Comparison of ENCODE assay signal across 8 cellular contexts in the genomic region with DNA sequence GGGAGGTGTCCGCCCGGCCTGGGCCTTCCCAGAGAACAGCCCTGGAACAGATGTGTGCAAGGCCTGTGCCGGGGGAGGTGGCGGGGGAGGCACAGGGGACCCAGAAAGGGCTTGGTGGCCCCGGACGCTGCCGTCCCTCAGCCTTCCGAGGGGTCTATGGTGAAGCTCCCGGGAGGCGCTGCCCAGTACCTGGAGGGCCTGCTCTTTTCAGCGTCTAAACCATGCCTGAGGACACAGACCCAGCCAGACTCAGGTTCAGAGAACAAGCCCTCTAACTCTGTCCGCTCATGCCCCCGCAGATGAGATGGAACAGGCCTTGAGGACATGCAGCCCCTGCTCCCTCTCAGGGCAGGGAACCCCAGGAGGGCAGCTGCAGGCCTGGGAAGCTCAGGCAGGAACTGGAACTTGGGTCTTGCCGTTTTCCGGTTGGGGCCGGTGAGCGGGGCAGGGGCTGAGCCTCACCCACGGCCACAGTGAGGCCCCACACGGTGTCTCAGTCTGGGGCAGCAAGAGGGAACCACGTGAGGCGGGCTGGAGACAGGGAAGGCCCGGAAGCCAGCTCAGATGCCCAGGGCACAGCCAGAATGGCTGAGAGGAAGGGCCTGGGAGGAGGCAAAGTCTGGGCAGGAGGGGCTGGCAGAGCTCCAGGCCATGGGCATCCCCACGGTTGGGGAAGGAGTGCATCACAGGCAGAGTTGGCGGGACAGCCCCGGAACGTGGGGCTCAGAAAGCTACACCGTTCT. TPM values are rescaled to one million over a fixed set of nuclear protein-coding genes. Genes with fewer than 3 reads are reported as not detected.
DNase-seq lines count a peak whose midpoint lies in the region; ATAC-seq and TF ChIP-seq lines count a peak whose summit lies in the region.

No MANE protein-coding gene starts in this region.

- no peak overlapping the region for H2AFZ ChIP-seq in H9 (ENCODE audit: low read length)

- H3K4me1 ChIP-seq in esophagus squamous epithelium: peaks cover 66 to 99% (median 69%) of the 10 kb centered on the region in 3 donors
- H3K4me1 ChIP-seq in H9 (ENCODE audit: insufficient read depth, low read length): no peaks in the 10 kb centered on the region

- CTCF ChIA-PET in activated CD4-positive, alpha-beta T cell treated with anti-CD3 and anti-CD28 coated beads for 36 hours (lab: Charles Lee): interaction anchor here (0.6 to 1.6 kb wide), 9 partner anchors 10 to 178 kb away, joined by 3 to 4 read pairs (median 3); no protein-coding TSS in a partner anchor

- H3K23me2 ChIP-seq in H9 (ENCODE audit: insufficient read length, low read depth, low read length, poor library complexity, severe bottlenecking): no peaks in the 10 kb centered on the region

- no peak overlapping the region for H4K8ac ChIP-seq in H9 (replicated peaks; ENCODE audit: insufficient read length, low read depth, low read length)

- POLR2A ChIA-PET in activated CD4-positive, alpha-beta T cell treated with anti-CD3 and anti-CD28 coated beads for 36 hours (lab: Charles Lee): interaction anchor here (0.6 to 1.3 kb wide), 5 partner anchors 12 to 348 kb away, joined by 3 to 6 read pairs (median 3); a partner anchor contains a TSS

- no peaks in the 10 kb centered on the region for H3K9me3 Mint-ChIP-seq in activated CD4-positive, alpha-beta T cell treated with anti-CD3 and anti-CD28 coated beads for 36 hours (ENCODE audit: low read depth)
- H3K9me3 Mint-ChIP-seq in nephron progenitor cell (no peaks in the 10 kb centered on the region), H9 (no peaks in the 10 kb centered on the region)

- no peak overlapping the region for H4K5ac ChIP-seq in H9 (ENCODE audit: insufficient read length, low read depth, low read length)

- H2BK20ac ChIP-seq in H9 (ENCODE audit: low read depth, low read length, poor library complexity, severe bottlenecking): no peak overlapping the region

- no peak overlapping the region for H3T11ph ChIP-seq in H9 (ENCODE audit: low read length)

- peak overlapping the region in 1 of 4 donors; percentile 2 for H3K4me3 ChIP-seq in esophagus squamous epithelium

- peak in 2 of 4 donors; percentile 8 to 10 for TF ChIP-seq POLR2A in esophagus squamous epithelium (IDR thresholded peaks at IDR 0.05)

- H2BK15ac ChIP-seq in H9 (ENCODE audit: low read depth, low read length): no peak overlapping the region

- H4K20me1 ChIP-seq in H9 (ENCODE audit: control insufficient read depth, insufficient read depth, insufficient read length): no peaks in the 10 kb centered on the region

- no peak overlapping the region for H2BK5ac ChIP-seq in H9 (ENCODE audit: insufficient read length, low read length)

- H3K4me3 Mint-ChIP-seq in activated CD4-positive, alpha-beta T cell treated with anti-CD3 and anti-CD28 coated beads for 36 hours: peak overlapping the region; percentile 12
- H3K4me3 Mint-ChIP-seq in nephron progenitor cell (no peak overlapping the region), H9 (no peak overlapping the region)

- H3K18ac ChIP-seq in H9 (ENCODE audit: insufficient read length, low read depth, low read length): no peak overlapping the region

- no peak overlapping the region for H3K23ac ChIP-seq in H9 (ENCODE audit: insufficient read length, low read depth, low read length)

- H3K79me1 ChIP-seq in H9 (ENCODE audit: insufficient read depth, low read depth, low read length, poor library complexity, severe bottlenecking): no peaks in the 10 kb centered on the region

- H2AK5ac ChIP-seq in H9 (ENCODE audit: insufficient read length, low read length): no peak overlapping the region

- no peak overlapping the region for H3K14ac ChIP-seq in H9 (ENCODE audit: insufficient read depth, low read length)

- H3K79me2 ChIP-seq in H9 (ENCODE audit: insufficient read depth, low read length): no peaks in the 10 kb centered on the region

- H3K36me3 Mint-ChIP-seq in activated CD4-positive, alpha-beta T cell treated with anti-CD3 and anti-CD28 coated beads for 36 hours (ENCODE audit: low read depth): peaks cover 41% of the 10 kb centered on the region
- H3K36me3 Mint-ChIP-seq in nephron progenitor cell (ENCODE audit: low read depth) (peaks cover 40% of the 10 kb centered on the region), H9 (ENCODE audit: insufficient read depth in 1 of 3, low read depth in 3 of 3) (peaks cover 22 to 51% (median 44%) of the 10 kb centered on the region in 3 experiments; a peak in 6 of 7 replicates)

- no peak overlapping the region for H4K91ac ChIP-seq in H9 (ENCODE audit: insufficient read length, low read depth, low read length)

- peaks cover 60% of the 10 kb centered on the region for H3K4me1 Mint-ChIP-seq in activated CD4-positive, alpha-beta T cell treated with anti-CD3 and anti-CD28 coated beads for 36 hours
- H3K4me1 Mint-ChIP-seq in nephron progenitor cell (peaks cover 63% of the 10 kb centered on the region), H9 (peaks cover 0 to 11% of the 10 kb centered on the region in 2 experiments; a peak in 3 of 4 replicates)

- H3K56ac ChIP-seq in H9 (ENCODE audit: insufficient read length, low read depth, low read length): no peak overlapping the region

- intact Hi-C loops in activated CD4-positive, alpha-beta T cell treated with anti-CD3 and anti-CD28 coated beads for 36 hours (cut with DNase I, micrococcal nuclease): no loop called here
- intact Hi-C loops in esophagus squamous epithelium (cut with DNase I): no loop called here

- WGBS in esophagus squamous epithelium, 2 donors: 17 to 90% methylated on average over 4 to 5 of the region's 27 CpGs
- WGBS in H9 (ENCODE audit: extremely low coverage, insufficient read length, low lambda C conversion rate): no CpG with 5 or more reads among the region's 27 CpGs

- H3K4me2 ChIP-seq in H9 (ENCODE audit: insufficient read depth, insufficient read length, low read length): no peak overlapping the region

- no peaks in the 10 kb centered on the region for H3K9me3 ChIP-seq in esophagus squamous epithelium
- no peaks in the 10 kb centered on the region for H3K9me3 ChIP-seq in H9 (ENCODE audit: control insufficient read depth, low read depth, low read length)

- peaks cover 29 to 80% (median 34%) of the 10 kb centered on the region in 3 donors for H3K36me3 ChIP-seq in esophagus squamous epithelium

- H2BK120ac ChIP-seq in H9 (ENCODE audit: low read depth, low read length, poor library complexity, severe bottlenecking): no peak overlapping the region

- TF ChIP-seq CTCF in esophagus squamous epithelium (IDR thresholded peaks at IDR 0.05) (no peak), nephron progenitor cell (IDR thresholded peaks at IDR 0.05) (no peak), H9 (conservative IDR thresholded peaks at IDR 0.05) (no peak)

- no peaks in the 10 kb centered on the region for H3K27me3 Mint-ChIP-seq in activated CD4-positive, alpha-beta T cell treated with anti-CD3 and anti-CD28 coated beads for 36 hours
- H3K27me3 Mint-ChIP-seq in nephron progenitor cell (ENCODE audit: low read depth, poor library complexity): no peaks in the 10 kb centered on the region
- H3K27me3 Mint-ChIP-seq in H9 (ENCODE audit: low read depth): peaks cover 3% of the 10 kb centered on the region; the same call in 1 of the 2 replicates

- H3K27me3 ChIP-seq in esophagus squamous epithelium (no peaks in the 10 kb centered on the region), H9 (ENCODE audit: insufficient read depth, low read length) (no peaks in the 10 kb centered on the region)

- no peak overlapping the region for H2BK12ac ChIP-seq in H9 (ENCODE audit: insufficient read length, low read depth, low read length)

- peak overlapping the region; percentile 47 to 86 (median 78) for H3K27ac ChIP-seq in esophagus squamous epithelium
- H3K27ac ChIP-seq in H9 (ENCODE audit: insufficient read length, low read depth, low read length): no peak overlapping the region

- DNase-seq in activated CD4-positive, alpha-beta T cell treated with anti-CD3 and anti-CD28 coated beads for 36 hours: peak; percentile 90
- no peak for DNase-seq in activated CD4-positive, alpha-beta T cell treated with anti-CD3 and anti-CD28 coated beads, Interleukin-2, amount 50 U/mL, for 1 hour
- DNase-seq in activated CD4-positive, alpha-beta T cell treated with anti-CD3 and anti-CD28 coated beads, Interleukin-2, amount 50 U/mL, for 48 hours: peak; percentile 73 to 80
- no peak for DNase-seq in esophagus squamous epithelium (lab: John Stamatoyannopoulos, UW)
- DNase-seq in nephron progenitor cell: no peak
- no peak for DNase-seq in H9
- no peak for DNase-seq in NCI-H146 (lab: John Stamatoyannopoulos, UW)

- no peak overlapping the region for H3K9ac ChIP-seq in H9 (ENCODE audit: extremely low read depth, insufficient read length, low read length)

- H3K4ac ChIP-seq in H9 (ENCODE audit: low read depth, low read length): no peak overlapping the region

- peak overlapping the region; percentile 83 for H3K27ac Mint-ChIP-seq in activated CD4-positive, alpha-beta T cell treated with anti-CD3 and anti-CD28 coated beads for 36 hours
- peak overlapping the region; percentile 88 for H3K27ac Mint-ChIP-seq in nephron progenitor cell
- H3K27ac Mint-ChIP-seq in H9: peak overlapping the region in 1 of 3 experiments; percentile 78; a peak in 3 of 7 replicates

- peak; percentile 63 for ATAC-seq in activated CD4-positive, alpha-beta T cell treated with anti-CD3 and anti-CD28 coated beads for 36 hours
- ATAC-seq in HG02571 (IDR thresholded peaks at IDR 0.05; ENCODE audit: unreplicated experiment): no peak

RNA-seq across cellular contexts. Expression of a gene that starts 12.5 kb away (rescaled TPM):
- total RNA-seq in activated CD4-positive, alpha-beta T cell treated with anti-CD3 and anti-CD28 coated beads for 36 hours: 100 to 1,000 TPM in 1 of 2 experiments, 10 to 100 TPM in 1; 93.2 to 157 TPM
- total RNA-seq in esophagus squamous epithelium (10 to 100 TPM; 18.8 to 32.9 (median 21.7) TPM), H9 (2021) (26.0 and 28.4 TPM in 2 replicates)

RNA-seq across cellular contexts. Expression of a gene that starts 28.7 kb away (rescaled TPM):
- total RNA-seq in activated CD4-positive, alpha-beta T cell treated with anti-CD3 and anti-CD28 coated beads for 36 hours: 10 to 100 TPM; 41.6 to 43.8 TPM
- total RNA-seq in esophagus squamous epithelium (10 to 100 TPM in 2 of 4 donors, 1 to 10 TPM in 2; 7.9 to 22.1 (median 9.8) TPM), H9 (2021) (11.0 and 14.6 TPM in 2 replicates)

RNA-seq across cellular contexts. Expression of a gene that starts 32.1 kb away (rescaled TPM):
- total RNA-seq in activated CD4-positive, alpha-beta T cell treated with anti-CD3 and anti-CD28 coated beads for 36 hours: 100 to 1,000 TPM; 118 to 182 TPM
- total RNA-seq in esophagus squamous epithelium (100 to 1,000 TPM in 1 of 4 donors, 10 to 100 TPM in 3; 24.6 to 102 (median 57.1) TPM), H9 (2021) (137 and 144 TPM in 2 replicates)

Comparison
In these comparisons a context has a peak if more than half of its experiments do, and no peak if none do; other contexts are left out.
1. DNase-seq: peak in activated CD4-positive, alpha-beta T cell treated with anti-CD3 and anti-CD28 coated beads for 36 hours (single experiment) and activated CD4-positive, alpha-beta T cell treated with anti-CD3 and anti-CD28 coated beads, Interleukin-2, amount 50 U/mL, for 48 hours (2 of 2); none in activated CD4-positive, alpha-beta T cell treated with anti-CD3 and anti-CD28 coated beads, Interleukin-2, amount 50 U/mL, for 1 hour (single experiment), esophagus squamous epithelium (single experiment), nephron progenitor cell (single experiment), H9 (single experiment) and NCI-H146 (single experiment).